In genomic region chr20:11267131-11267761, GRCh38 we compare ENCODE assay signal across 1 cellular context.
A peak's percentile ranks its signal among the peaks of the same experiment; 100 is the strongest.
TF ChIP-seq lines count a peak whose summit lies in the region.

No MANE protein-coding gene starts in this region.

TF ChIP-seq in HEK293, 187 proteins besides CTCF, POLR2A, EP300 and RAD21 (continued from another document):
- TF ChIP-seq PRDM6 (tag by site-specific recombination; IDR thresholded peaks at IDR 0.05): peak; percentile 72
- TF ChIP-seq ZNF548 (tag by site-specific recombination; IDR thresholded peaks at IDR 0.05): no peak
- TF ChIP-seq ZNF701 (tag by site-specific recombination; IDR thresholded peaks at IDR 0.05): no peak
- TF ChIP-seq ZNF529 (tag by site-specific recombination; IDR thresholded peaks at IDR 0.05; ENCODE audit: insufficient replicate concordance): no peak
- 0 out of 2 replicates have a peak, but pooled peaks have one; percentile 14 for TF ChIP-seq PATZ1 (tag by site-specific recombination; IDR thresholded peaks at IDR 0.05)
- TF ChIP-seq ZEB2 (tag by site-specific recombination; IDR thresholded peaks at IDR 0.05): peak; percentile 66
- TF ChIP-seq ZNF24 (tag by site-specific recombination; IDR thresholded peaks at IDR 0.05): peak; percentile 28; the same call in 1 of the 2 replicates
- peak; percentile 55; the same call in 1 of the 2 replicates for TF ChIP-seq ZNF692 (tag by site-specific recombination; IDR thresholded peaks at IDR 0.05)
- 0 out of 2 replicates have a peak, but pooled peaks have one; percentile 18 for TF ChIP-seq ZFP69B (tag by site-specific recombination; IDR thresholded peaks at IDR 0.05)
- TF ChIP-seq ZNF398 (tag by site-specific recombination; IDR thresholded peaks at IDR 0.05): peak; percentile 69
- TF ChIP-seq PRDM10 (tag by site-specific recombination; IDR thresholded peaks at IDR 0.05): peak; percentile 99
- TF ChIP-seq ZNF146 (tag by site-specific recombination; IDR thresholded peaks at IDR 0.05): no peak
- peak; percentile 72 for TF ChIP-seq ZNF629 (tag by site-specific recombination; IDR thresholded peaks at IDR 0.05)
- TF ChIP-seq ZNF311 (tag by site-specific recombination; IDR thresholded peaks at IDR 0.05; ENCODE audit: borderline replicate concordance): no peak
- TF ChIP-seq ZNF654 (tag by site-specific recombination; IDR thresholded peaks at IDR 0.05; ENCODE audit: low read depth): no peak
- peak; percentile 34; the same call in 1 of the 2 replicates for TF ChIP-seq KLF8 (tag by site-specific recombination; IDR thresholded peaks at IDR 0.05)
- peak; percentile 81 for TF ChIP-seq ZFHX2 (tag by site-specific recombination; conservative IDR thresholded peaks at IDR 0.05)
- TF ChIP-seq ZNF184 (tag by site-specific recombination; IDR thresholded peaks at IDR 0.05): 0 out of 2 replicates have a peak, but pooled peaks have one; percentile 36
- TF ChIP-seq MEIS1 (CRISPR knock-in tag; IDR thresholded peaks at IDR 0.05; ENCODE audit: borderline replicate concordance): no peak
- no peak for TF ChIP-seq REPIN1 (tag by site-specific recombination; IDR thresholded peaks at IDR 0.05; ENCODE audit: low read depth)
- peak; percentile 77 for TF ChIP-seq TRIM28 (IDR thresholded peaks at IDR 0.05; ENCODE audit: borderline replicate concordance, low read length)
- TF ChIP-seq ZNF488 (tag by site-specific recombination; IDR thresholded peaks at IDR 0.05): 0 out of 2 replicates have a peak, but pooled peaks have one; percentile 9
- TF ChIP-seq ZNF596 (tag by site-specific recombination; IDR thresholded peaks at IDR 0.05): no peak
- 0 out of 2 replicates have a peak, but pooled peaks have one; percentile 14 for TF ChIP-seq ZNF26 (tag by site-specific recombination; IDR thresholded peaks at IDR 0.05)
- TF ChIP-seq SP7 (tag by site-specific recombination; IDR thresholded peaks at IDR 0.05): peak; percentile 73
- TF ChIP-seq INSM2 (tag by site-specific recombination; IDR thresholded peaks at IDR 0.05): peak; percentile 68; the same call in 1 of the 2 replicates
- TF ChIP-seq PRDM1 (tag by site-specific recombination; IDR thresholded peaks at IDR 0.05): peak; percentile 81
- TF ChIP-seq EGR2 (tag by site-specific recombination; IDR thresholded peaks at IDR 0.05; ENCODE audit: low read depth): peak; percentile 88
- TF ChIP-seq GLIS1 (tag by site-specific recombination; IDR thresholded peaks at IDR 0.05): peak; percentile 51
TF ChIP-seq in HEK293: peak in this region for 29.
